1 cellular context compared by ENCODE assay signal in the genomic region with DNA sequence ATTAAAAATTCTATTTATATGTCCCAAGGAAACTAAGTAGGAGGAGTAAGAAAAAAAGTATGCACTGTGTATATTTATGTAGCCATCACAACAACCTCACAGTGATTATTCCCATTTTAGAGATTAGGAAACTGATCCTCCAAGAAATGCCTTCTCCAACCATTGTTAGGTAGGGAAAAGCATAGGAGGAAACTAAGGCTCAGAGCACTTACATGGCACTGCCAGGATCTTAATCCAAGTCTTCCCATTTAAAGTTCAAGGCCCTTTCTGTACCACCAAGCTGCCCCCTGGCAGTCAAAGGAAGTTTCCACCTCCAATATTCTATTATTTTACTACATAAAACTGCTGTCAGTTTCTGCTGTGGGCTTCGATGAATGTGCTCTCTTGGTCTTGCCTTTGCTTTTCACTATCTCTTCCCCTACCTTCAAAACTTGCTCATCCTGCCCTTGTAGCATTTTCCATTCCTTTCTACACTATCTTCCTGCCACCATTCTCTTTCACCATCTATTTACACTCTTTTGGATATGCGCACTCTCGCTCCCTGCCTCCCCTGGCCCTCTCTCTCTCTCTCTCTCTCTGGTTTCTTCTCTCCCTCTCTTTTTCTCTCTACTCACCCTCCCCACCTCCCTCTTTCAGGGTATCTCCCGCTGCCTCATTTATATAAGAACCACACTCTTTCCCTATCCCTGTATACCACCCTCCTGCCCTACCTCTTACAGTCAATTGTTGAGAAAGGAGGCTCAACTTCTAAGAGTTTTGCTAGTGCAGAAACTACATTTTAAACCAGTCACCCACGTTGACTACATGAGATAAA.
TF ChIP-seq lines count a peak whose summit lies in the region.

No MANE protein-coding gene starts in this region.

TF ChIP-seq in WTC11, 78 proteins besides CTCF, POLR2A, EP300 and RAD21 (continued from another document):
- TF ChIP-seq, protein P1, sequence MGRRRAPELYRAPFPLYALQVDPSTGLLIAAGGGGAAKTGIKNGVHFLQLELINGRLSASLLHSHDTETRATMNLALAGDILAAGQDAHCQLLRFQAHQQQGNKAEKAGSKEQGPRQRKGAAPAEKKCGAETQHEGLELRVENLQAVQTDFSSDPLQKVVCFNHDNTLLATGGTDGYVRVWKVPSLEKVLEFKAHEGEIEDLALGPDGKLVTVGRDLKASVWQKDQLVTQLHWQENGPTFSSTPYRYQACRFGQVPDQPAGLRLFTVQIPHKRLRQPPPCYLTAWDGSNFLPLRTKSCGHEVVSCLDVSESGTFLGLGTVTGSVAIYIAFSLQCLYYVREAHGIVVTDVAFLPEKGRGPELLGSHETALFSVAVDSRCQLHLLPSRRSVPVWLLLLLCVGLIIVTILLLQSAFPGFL (CRISPR knock-in tag; IDR thresholded peaks at IDR 0.05; ENCODE audit: borderline replicate concordance), result no peak
TF ChIP-seq in WTC11: peak in this region for 0.
